In genomic region chr14:30129795-30130194, GRCh38 we compare ENCODE assay signal across 2 cellular contexts.
TF ChIP-seq lines count a peak whose summit lies in the region.

No MANE protein-coding gene starts in this region.

TF ChIP-seq in GM23338, 12 proteins besides CTCF, POLR2A, EP300 and RAD21 (continued from another document):
- TF ChIP-seq REST (IDR thresholded peaks at IDR 0.05; ENCODE audit: unreplicated experiment), result no peak
- no peak for TF ChIP-seq CREB1 (CRISPR knock-in tag; IDR thresholded peaks at IDR 0.05; ENCODE audit: low read depth)
- no peak for TF ChIP-seq ETS1 (IDR thresholded peaks at IDR 0.05)
- TF ChIP-seq ZNF331 (CRISPR knock-in tag; IDR thresholded peaks at IDR 0.05; ENCODE audit: low read depth), result no peak

TF ChIP-seq in H1, 55 proteins besides CTCF, POLR2A, EP300 and RAD21 (continued from another document):
- TF ChIP-seq TAF1 (IDR thresholded peaks at IDR 0.05; ENCODE audit: low read depth, low read length), result no peak
- TF ChIP-seq RFX5 (IDR thresholded peaks at IDR 0.05; ENCODE audit: borderline replicate concordance, low read depth, low read length), result no peak
- TF ChIP-seq SIRT6 (IDR thresholded peaks at IDR 0.05; ENCODE audit: low read length), result no peak
- no peak for TF ChIP-seq BCL11A (IDR thresholded peaks at IDR 0.05; ENCODE audit: low read depth in 2 of 2, low read length in 2 of 2)
- no peak for TF ChIP-seq HDAC2 (IDR thresholded peaks at IDR 0.05; ENCODE audit: borderline replicate concordance in 1 of 2, low read depth in 2 of 2, low read length in 2 of 2)
- no peak for TF ChIP-seq E2F6 (IDR thresholded peaks at IDR 0.05)
- TF ChIP-seq ZNF274 (IDR thresholded peaks at IDR 0.05; ENCODE audit: borderline replicate concordance, extremely low read depth, low read length), result no peak
- no peak for TF ChIP-seq CBX8 (IDR thresholded peaks at IDR 0.05; ENCODE audit: borderline replicate concordance, low read depth, low read length)
